In the genomic region with DNA sequence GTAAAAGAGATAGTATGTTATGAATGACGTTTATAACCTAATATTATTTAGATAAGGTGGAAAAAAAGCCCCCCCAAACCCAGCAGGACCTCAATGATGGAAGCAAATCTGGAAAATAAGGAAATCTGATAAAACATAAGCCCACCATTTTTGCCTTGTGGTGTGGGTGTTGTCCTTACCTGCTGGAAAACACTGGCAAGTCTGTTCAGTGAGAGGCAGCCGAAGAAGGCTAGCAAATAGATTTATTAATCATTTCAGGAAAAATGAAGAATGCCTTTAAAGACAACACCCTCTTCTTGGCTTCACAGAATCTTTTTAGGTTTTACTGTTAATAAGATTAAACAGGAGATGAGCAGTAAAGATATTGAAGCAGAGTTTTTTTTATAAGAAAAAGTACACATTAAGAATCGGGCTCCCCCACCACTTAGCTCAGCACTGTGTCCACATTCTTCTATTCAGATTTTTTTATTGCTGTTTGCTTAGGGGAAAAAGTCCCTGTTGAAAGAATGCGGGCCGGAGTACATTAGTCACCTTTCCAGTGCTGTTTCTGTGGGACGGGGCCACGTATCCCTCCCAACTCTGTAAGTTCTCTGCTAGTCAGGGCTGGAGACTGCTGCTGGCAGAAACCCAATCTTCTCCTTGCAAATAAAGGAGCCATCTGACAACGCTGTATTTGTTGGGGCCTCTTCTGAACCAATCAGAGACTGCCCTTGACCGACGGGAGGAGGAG, we compare ENCODE assay signal across 10 cellular contexts.
DNase-seq lines count a peak whose midpoint lies in the region; ATAC-seq and TF ChIP-seq lines count a peak whose summit lies in the region.
"Had no signal": no experiment of that assay in that cellular context is flagged by ENCODE, and none has a peak within 500 bp of the region (broad histone marks: within the 10 kb centered on the region; RNA-seq: fewer than 3 reads in every experiment).

No MANE protein-coding gene starts in this region.

- no peak overlapping the region for H3K27ac ChIP-seq in foreskin keratinocyte

- DNase-seq in GM04504 (ENCODE audit: low read depth): peak; percentile 35
- DNase-seq in NT2/D1 (ENCODE audit: low read depth, low spot score): peak; percentile 25
- DNase-seq in foreskin keratinocyte: peak; percentile 74 to 86
- peak; percentile 85 for DNase-seq in skeletal muscle cell (ENCODE audit: low read depth)
- DNase-seq in RKO (ENCODE audit: low spot score): no peak
- DNase-seq in SKM-1 (lab: John Stamatoyannopoulos, UW; ENCODE audit: unreplicated experiment): no peak
- DNase-seq: activated CD4-positive, CD25-positive, alpha-beta regulatory T cell treated with anti-CD3 and anti-CD28 coated beads, Interleukin-2, amount 50 U/mL, for 72 hours; stimulated activated naive CD8-positive, alpha-beta T cell treated with anti-CD3 and anti-CD28 coated beads, Interleukin-15, amount 100 ng/mL, for 72 hours had no signal

- ATAC-seq in foreskin keratinocyte: peak; percentile 90
- ATAC-seq in HG03025 (IDR thresholded peaks at IDR 0.05; ENCODE audit: low FRiP score, unreplicated experiment): no peak
- no peak for ATAC-seq in GM18498 (IDR thresholded peaks at IDR 0.05; ENCODE audit: unreplicated experiment)
- ATAC-seq: stimulated activated naive CD8-positive, alpha-beta T cell treated with anti-CD3 and anti-CD28 coated beads, Interleukin-15, amount 100 ng/mL, for 72 hours had no signal

- no peak for TF ChIP-seq CTCF in foreskin keratinocyte (conservative IDR thresholded peaks at IDR 0.05)

- H3K4me1 ChIP-seq in NT2/D1 (ENCODE audit: insufficient read depth, insufficient read length) (no peaks in the 10 kb centered on the region), foreskin keratinocyte (no peaks in the 10 kb centered on the region)

- H3K27me3 ChIP-seq in NT2/D1 (ENCODE audit: insufficient read depth, insufficient read length) (no peaks in the 10 kb centered on the region), foreskin keratinocyte (peaks cover 61% of the 10 kb centered on the region)

- H3K9ac ChIP-seq in NT2/D1 (ENCODE audit: insufficient read length, low read depth): no peak overlapping the region

- no peaks in the 10 kb centered on the region for H3K36me3 ChIP-seq in NT2/D1 (ENCODE audit: insufficient read depth, insufficient read length, low read length)

- no peaks in the 10 kb centered on the region for H3K9me3 ChIP-seq in NT2/D1 (ENCODE audit: insufficient read depth, low read length)

- no peak overlapping the region for H3K4me3 ChIP-seq in NT2/D1 (ENCODE audit: insufficient read length, low read depth)
- H3K4me3 ChIP-seq in skeletal muscle cell (ENCODE audit: low read depth, low read length): no peak overlapping the region

Comparison
In these comparisons a context has a peak if more than half of its experiments do, and no peak if none do; other contexts are left out.
1. DNase-seq: peak in GM04504 (single experiment), NT2/D1 (single experiment), foreskin keratinocyte (2 of 2) and skeletal muscle cell (single experiment); none in RKO (single experiment) and SKM-1 (single experiment).